In the genomic region with DNA sequence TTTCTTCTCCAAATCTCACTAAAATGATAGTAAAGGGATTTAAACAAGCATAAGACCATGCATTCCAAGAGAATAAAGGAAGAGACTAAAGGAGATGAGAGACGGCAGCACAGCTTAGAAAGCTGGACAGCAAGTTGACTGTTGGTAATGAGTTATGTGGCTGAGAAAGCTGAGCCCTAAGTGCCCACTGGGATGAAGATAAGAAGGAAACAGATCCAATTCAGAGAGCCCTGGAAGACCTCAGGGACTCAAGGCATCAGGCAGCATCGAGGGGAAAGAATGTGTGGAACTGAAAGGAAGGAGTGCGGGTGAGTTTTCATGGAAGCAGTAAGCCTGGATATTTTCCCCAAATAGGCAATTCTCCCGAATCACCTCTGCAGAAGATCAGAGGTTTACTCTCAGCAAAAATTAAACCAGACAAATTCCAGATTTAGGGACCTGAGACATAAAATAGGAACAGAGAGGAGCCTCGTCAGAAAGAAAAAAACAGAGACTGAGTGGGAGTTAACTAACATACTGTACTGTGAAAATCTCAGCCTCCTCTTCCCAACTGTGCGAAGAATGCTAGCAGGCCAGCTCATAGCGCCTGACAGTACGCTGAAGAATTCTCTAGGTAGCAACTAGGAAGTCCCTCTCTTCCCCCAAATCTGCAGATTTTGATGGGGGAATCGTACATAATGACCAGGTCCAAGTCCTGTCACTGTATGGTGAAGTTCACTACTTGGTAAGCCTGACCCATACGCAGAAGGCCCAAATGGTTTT, we compare ENCODE assay signal across 15 cellular contexts.
A peak's percentile ranks its signal among the peaks of the same experiment; 100 is the strongest.
DNase-seq lines count a peak whose midpoint lies in the region; ATAC-seq, FAIRE-seq and TF ChIP-seq lines count a peak whose summit lies in the region.
"Had no signal": no experiment of that assay in that cellular context is flagged by ENCODE, and none has a peak within 500 bp of the region (broad histone marks: within the 10 kb centered on the region; RNA-seq: fewer than 3 reads in every experiment).

No MANE protein-coding gene starts in this region.

- H3K4me3 Mint-ChIP-seq in GM23338 = no peak overlapping the region
- H3K4me3 Mint-ChIP-seq: CD14-positive monocyte; CD8-positive, alpha-beta T cell had no signal

- FAIRE-seq in D721Med (lab: Jason Lieb, UNC) = no peak
- FAIRE-seq: A204.1, H54 had no signal

- no peaks in the 10 kb centered on the region for H3K79me2 ChIP-seq in GM23338 (replicated peaks; ENCODE audit: insufficient read depth)
- H3K79me2 ChIP-seq in smooth muscle cell (ENCODE audit: low read depth) = no peaks in the 10 kb centered on the region
- no peaks in the 10 kb centered on the region for H3K79me2 ChIP-seq in OCI-LY7 (ENCODE audit: insufficient read depth, low read depth, low read length)

- 0 out of 2 replicates have a peak overlapping the region, but pooled peaks have one; percentile 52 for H2AFZ ChIP-seq in GM23338
- no peak overlapping the region for H2AFZ ChIP-seq in smooth muscle cell (ENCODE audit: low read depth)
- H2AFZ ChIP-seq in OCI-LY7 (ENCODE audit: low read length) = no peak overlapping the region

- H3F3A ChIP-seq in GM23338 (replicated peaks; ENCODE audit: low read depth) (no peaks in the 10 kb centered on the region), smooth muscle cell (ENCODE audit: low read depth) (no peaks in the 10 kb centered on the region)

- H3K9me3 ChIP-seq in smooth muscle cell (replicated peaks; ENCODE audit: low read depth) (no peaks in the 10 kb centered on the region), OCI-LY7 (ENCODE audit: low read length) (no peaks in the 10 kb centered on the region)

- TF ChIP-seq CTCF in GM23338 (conservative IDR thresholded peaks at IDR 0.05; ENCODE audit: low read depth in 2 of 2) = no peak
- no peak for TF ChIP-seq CTCF in smooth muscle cell (IDR thresholded peaks at IDR 0.05; ENCODE audit: borderline replicate concordance, insufficient read depth, poor library complexity, severe bottlenecking)
- TF ChIP-seq CTCF in OCI-LY7 (conservative IDR thresholded peaks at IDR 0.05; ENCODE audit: low read length) = no peak
- TF ChIP-seq CTCF in D721Med (IDR thresholded peaks at IDR 0.05; ENCODE audit: insufficient read depth, missing control alignments) = no peak
- no peak for TF ChIP-seq CTCF in omental fat pad (IDR thresholded peaks at IDR 0.05)

- H3K9ac ChIP-seq in smooth muscle cell (ENCODE audit: low read depth) = no peak overlapping the region

- H3K36me3 Mint-ChIP-seq in GM23338 (ENCODE audit: low read depth) = no peaks in the 10 kb centered on the region
- H3K36me3 Mint-ChIP-seq: CD14-positive monocyte; CD8-positive, alpha-beta T cell had no signal

- H3K36me3 ChIP-seq in GM23338 (ENCODE audit: insufficient read depth) (no peaks in the 10 kb centered on the region), smooth muscle cell (ENCODE audit: low read depth) (no peaks in the 10 kb centered on the region), OCI-LY7 (ENCODE audit: insufficient read depth, low read length) (no peaks in the 10 kb centered on the region)

- POLR2A ChIA-PET in OCI-LY7 (lab: Charles Lee) = no interaction called here

- H3K27me3 ChIP-seq in GM23338 (ENCODE audit: insufficient read depth) (no peaks in the 10 kb centered on the region), smooth muscle cell (ENCODE audit: low read depth) (no peaks in the 10 kb centered on the region)

- no peak for ATAC-seq in GM23338
- ATAC-seq in omental fat pad (ENCODE audit: low FRiP score) = no peak
- ATAC-seq: CD8-positive, alpha-beta T cell; HCT116 had no signal

- H3K9me2 ChIP-seq in GM23338 (ENCODE audit: insufficient read depth) (no peaks in the 10 kb centered on the region), OCI-LY7 (ENCODE audit: insufficient read depth, low read length) (no peaks in the 10 kb centered on the region)

- no peak overlapping the region for H3K4me3 ChIP-seq in GM23338
- H3K4me3 ChIP-seq in smooth muscle cell = no peak overlapping the region
- H3K4me3 ChIP-seq in OCI-LY7 (ENCODE audit: low read depth, low read length, poor library complexity, severe bottlenecking) = no peak overlapping the region

- no peaks in the 10 kb centered on the region for H3K27me3 Mint-ChIP-seq in GM23338 (ENCODE audit: insufficient read depth, low read depth, poor library complexity)

- H4K20me1 ChIP-seq in GM23338 (replicated peaks; ENCODE audit: insufficient read depth) = no peaks in the 10 kb centered on the region
- no peaks in the 10 kb centered on the region for H4K20me1 ChIP-seq in smooth muscle cell (ENCODE audit: low read depth)
- H4K20me1 ChIP-seq in OCI-LY7 (ENCODE audit: insufficient read depth, low read length) = no peaks in the 10 kb centered on the region

- no TSS peak for BruUV-seq in OCI-LY7 (replicated peaks; lab: Mats Ljungman, UMichigan)

- 45% methylated on average over 10 of the region's 10 CpGs for WGBS in smooth muscle cell (ENCODE audit: low lambda C conversion rate)

- no peak overlapping the region for H3K27ac ChIP-seq in GM23338 (ENCODE audit: low read depth)
- no peak overlapping the region for H3K27ac ChIP-seq in smooth muscle cell (ENCODE audit: low read depth)
- H3K27ac ChIP-seq in OCI-LY7 (ENCODE audit: low read depth, low read length, poor library complexity, severe bottlenecking) = no peak overlapping the region

- H3K4me1 ChIP-seq in GM23338 (ENCODE audit: insufficient read depth) (no peaks in the 10 kb centered on the region), smooth muscle cell (ENCODE audit: low read depth) (no peaks in the 10 kb centered on the region), OCI-LY7 (ENCODE audit: insufficient read depth, low read length, poor library complexity, severe bottlenecking) (no peaks in the 10 kb centered on the region)

- no peak for DNase-seq in GM23338 (ENCODE audit: low spot score)
- DNase-seq in inferior parietal cortex (ENCODE audit: extremely low spot score) = peak; percentile 47
- DNase-seq in middle frontal gyrus (ENCODE audit: extremely low spot score, low spot score) = peak; percentile 25
- no peak for DNase-seq in smooth muscle cell (lab: John Stamatoyannopoulos, UW; ENCODE audit: unreplicated experiment)
- DNase-seq in OCI-LY7 (ENCODE audit: low spot score) = no peak
- no peak for DNase-seq in D721Med (ENCODE audit: insufficient read length, low spot score)
- no peak for DNase-seq in NCI-H446 treated with DMSO at 0.1 percent for 48 hours (lab: John Stamatoyannopoulos, UW)
- DNase-seq in omental fat pad (ENCODE audit: low spot score) = no peak
- DNase-seq: CD8-positive, alpha-beta T cell; COR-L47; DMS53 had no signal

- H3K9me3 Mint-ChIP-seq in GM23338 = no peaks in the 10 kb centered on the region
- H3K9me3 Mint-ChIP-seq: CD8-positive, alpha-beta T cell had no signal

- CTCF ChIA-PET in OCI-LY7 (lab: Charles Lee; ENCODE audit: unreplicated experiment) = no interaction called here

- intact Hi-C loops in OCI-LY7 (cut with micrococcal nuclease; ENCODE audit: unreplicated experiment) = no loop called here

- no peak overlapping the region for H3K27ac Mint-ChIP-seq in GM23338
- H3K27ac Mint-ChIP-seq: CD14-positive monocyte; CD8-positive, alpha-beta T cell had no signal

- peaks cover 3% of the 10 kb centered on the region; the same call in 2 of the 3 replicates for H3K4me1 Mint-ChIP-seq in GM23338

- H3K4me2 ChIP-seq in GM23338 (no peak overlapping the region), smooth muscle cell (peak overlapping the region; percentile 68), OCI-LY7 (ENCODE audit: low read length) (no peak overlapping the region)

Comparison
In these comparisons a context has a peak if more than half of its experiments do, and no peak if none do; other contexts are left out.
1. DNase-seq: peak in inferior parietal cortex (single experiment) and middle frontal gyrus (single experiment); none in GM23338 (single experiment), smooth muscle cell (single experiment), OCI-LY7 (single experiment), D721Med (single experiment), NCI-H446 treated with DMSO at 0.1 percent for 48 hours (single experiment) and omental fat pad (single experiment).